21 cellular contexts compared by ENCODE assay signal in genomic region chr15:52787123-52787503, GRCh38. TPM values are rescaled to one million over a fixed set of nuclear protein-coding genes. Genes with fewer than 3 reads are reported as not detected.
A peak's percentile ranks its signal among the peaks of the same experiment; 100 is the strongest.
DNase-seq lines count a peak whose midpoint lies in the region; ATAC-seq and TF ChIP-seq lines count a peak whose summit lies in the region.
"Had no signal": no experiment of that assay in that cellular context is flagged by ENCODE, and none has a peak within 500 bp of the region (broad histone marks: within the 10 kb centered on the region; RNA-seq: fewer than 3 reads in every experiment).

No MANE protein-coding gene starts in this region.

- peaks cover 49 to 76% of the 10 kb centered on the region in 2 experiments for H3K4me1 Mint-ChIP-seq in H9
- H3K4me1 Mint-ChIP-seq in neural crest cell = peaks cover 57% of the 10 kb centered on the region

- H4K91ac ChIP-seq in H9 (ENCODE audit: insufficient read length, low read depth, low read length) = no peak overlapping the region

- H4K20me1 ChIP-seq in H9 (ENCODE audit: control insufficient read depth, insufficient read depth, insufficient read length) (no peaks in the 10 kb centered on the region), hepatocyte (ENCODE audit: insufficient read depth, poor library complexity, severe bottlenecking) (no peaks in the 10 kb centered on the region)

- no peak overlapping the region for H3K23ac ChIP-seq in H9 (ENCODE audit: insufficient read length, low read depth, low read length)

- H2BK120ac ChIP-seq in H9 (ENCODE audit: low read depth, low read length, poor library complexity, severe bottlenecking) = no peak overlapping the region

- H3K27ac Mint-ChIP-seq in H9 (no peak overlapping the region), neural crest cell (ENCODE audit: unreplicated experiment) (no peak overlapping the region)
- H3K27ac Mint-ChIP-seq: activated naive CD8-positive, alpha-beta T cell treated with anti-CD3 and anti-CD28 coated beads for 36 hours had no signal

- no peak overlapping the region for H2BK15ac ChIP-seq in H9 (ENCODE audit: low read depth, low read length)

- H3K23me2 ChIP-seq in H9 (ENCODE audit: insufficient read length, low read depth, low read length, poor library complexity, severe bottlenecking) = peaks cover 54% of the 10 kb centered on the region

- H2BK5ac ChIP-seq in H9 (ENCODE audit: insufficient read length, low read length) = no peak overlapping the region

- H3K27me3 Mint-ChIP-seq in H9 (ENCODE audit: low read depth) (peaks cover 68% of the 10 kb centered on the region), neural crest cell (ENCODE audit: low read depth) (peaks cover 58% of the 10 kb centered on the region)

- H3K27ac ChIP-seq in H9 (ENCODE audit: insufficient read length, low read depth, low read length) (no peak overlapping the region), hepatocyte (no peak overlapping the region)
- H3K27ac ChIP-seq: 22Rv1, cardiac muscle cell, KMS-11, ovary had no signal

- H3K36me3 Mint-ChIP-seq in H9 (ENCODE audit: insufficient read depth in 1 of 3, low read depth in 3 of 3) (peaks cover 0 to 24% (median 2%) of the 10 kb centered on the region in 3 experiments; a peak in 5 of 7 replicates), neural crest cell (ENCODE audit: low read depth) (peaks cover 13% of the 10 kb centered on the region)
- H3K36me3 Mint-ChIP-seq: activated naive CD8-positive, alpha-beta T cell treated with anti-CD3 and anti-CD28 coated beads for 36 hours had no signal

- no peak overlapping the region for H3K4ac ChIP-seq in H9 (ENCODE audit: low read depth, low read length)

- no peak for TF ChIP-seq CTCF in H9 (conservative IDR thresholded peaks at IDR 0.05)
- TF ChIP-seq CTCF in hepatocyte (IDR thresholded peaks at IDR 0.05; ENCODE audit: poor library complexity) = no peak
- no peak for TF ChIP-seq CTCF in neural crest cell (conservative IDR thresholded peaks at IDR 0.05)

- no peak overlapping the region for H2AFZ ChIP-seq in H9 (ENCODE audit: low read length)
- no peak overlapping the region for H2AFZ ChIP-seq in hepatocyte

- H3K4me2 ChIP-seq in H9 (ENCODE audit: insufficient read depth, insufficient read length, low read length) = peak overlapping the region; percentile 68
- peak overlapping the region; percentile 79 for H3K4me2 ChIP-seq in hepatocyte
- H3K4me2 ChIP-seq: KMS-11 had no signal

- no peak overlapping the region for H3K56ac ChIP-seq in H9 (ENCODE audit: insufficient read length, low read depth, low read length)

- no peak overlapping the region for H2BK12ac ChIP-seq in H9 (ENCODE audit: insufficient read length, low read depth, low read length)

- H3T11ph ChIP-seq in H9 (ENCODE audit: low read length) = no peak overlapping the region

- H3K79me1 ChIP-seq in H9 (ENCODE audit: insufficient read depth, low read depth, low read length, poor library complexity, severe bottlenecking) = no peaks in the 10 kb centered on the region

- no peak overlapping the region for H2AK5ac ChIP-seq in H9 (ENCODE audit: insufficient read length, low read length)

- H3K9me3 Mint-ChIP-seq in H9 (peaks cover 0 to 2% of the 10 kb centered on the region in 2 experiments; a peak in 2 of 5 replicates), neural crest cell (no peaks in the 10 kb centered on the region)
- H3K9me3 Mint-ChIP-seq: activated naive CD8-positive, alpha-beta T cell treated with anti-CD3 and anti-CD28 coated beads for 36 hours had no signal

- H3K36me3 ChIP-seq in hepatocyte (replicated peaks; ENCODE audit: insufficient read depth, low read depth) = no peaks in the 10 kb centered on the region
- H3K36me3 ChIP-seq: cardiac muscle cell, ovary had no signal

- no peak overlapping the region for H2BK20ac ChIP-seq in H9 (ENCODE audit: low read depth, low read length, poor library complexity, severe bottlenecking)

- H4K5ac ChIP-seq in H9 (ENCODE audit: insufficient read length, low read depth, low read length) = no peak overlapping the region

- H3K4me3 Mint-ChIP-seq in H9 (peak overlapping the region; percentile 21 to 84; a peak in 4 of 5 replicates), neural crest cell (peak overlapping the region; percentile 89)

- peak in 2 of 3 experiments; percentile 2 to 24 for DNase-seq in NCI-H1417 (lab: John Stamatoyannopoulos, UW)
- DNase-seq in NCI-H1417 treated with DMSO at 0.1 percent for 48 hours (lab: John Stamatoyannopoulos, UW) = no peak
- peak; percentile 61 for DNase-seq in H9
- DNase-seq in hepatocyte (ENCODE audit: low spot score) = no peak
- no peak for DNase-seq in neural crest cell (ENCODE audit: low read depth, low spot score)
- DNase-seq: activated naive CD8-positive, alpha-beta T cell treated with anti-CD3 and anti-CD28 coated beads for 36 hours; EL; midbrain; NCI-H1436; NCI-H446 treated with DMSO at 0.1 percent for 48 hours; ovary; PC-3; stimulated activated CD4-positive, alpha-beta T cell treated with anti-CD3 and anti-CD28 coated beads, Interleukin-12 subunit alpha, Interleukin-12 subunit beta, amount 100 ng/mL, for 4 hours had no signal

- no peak overlapping the region for H3K4me3 ChIP-seq in hepatocyte
- H3K4me3 ChIP-seq: cardiac muscle cell, ovary had no signal

- no peaks in the 10 kb centered on the region for H3K9me2 ChIP-seq in hepatocyte (replicated peaks; ENCODE audit: insufficient read depth)

- WGBS in H9 (ENCODE audit: extremely low coverage, insufficient read length, low lambda C conversion rate) = no CpG with 5 or more reads among the region's 24 CpGs
- WGBS in hepatocyte (ENCODE audit: low lambda C conversion rate, missing lambda C conversion rate) = 7% methylated on average over 24 of the region's 24 CpGs

- H3K4me1 ChIP-seq in H9 (ENCODE audit: insufficient read depth, low read length) = no peaks in the 10 kb centered on the region; the same call in 1 of the 2 replicates
- peaks cover 17% of the 10 kb centered on the region for H3K4me1 ChIP-seq in hepatocyte (ENCODE audit: insufficient read depth)

- H3K18ac ChIP-seq in H9 (ENCODE audit: insufficient read length, low read depth, low read length) = no peak overlapping the region

- H3K79me2 ChIP-seq in H9 (ENCODE audit: insufficient read depth, low read length) (no peaks in the 10 kb centered on the region), hepatocyte (no peaks in the 10 kb centered on the region)

- no peak overlapping the region for H3K9ac ChIP-seq in H9 (ENCODE audit: extremely low read depth, insufficient read length, low read length)
- H3K9ac ChIP-seq: KMS-11 had no signal

- ATAC-seq in HG03520 (IDR thresholded peaks at IDR 0.05; ENCODE audit: unreplicated experiment) (no peak), esophagus mucosa (no peak), HG02870 (IDR thresholded peaks at IDR 0.05; ENCODE audit: unreplicated experiment) (no peak)
- ATAC-seq: PC-3 had no signal

- no peak overlapping the region for H3K14ac ChIP-seq in H9 (ENCODE audit: insufficient read depth, low read length)

- H4K8ac ChIP-seq in H9 (replicated peaks; ENCODE audit: insufficient read length, low read depth, low read length) = no peak overlapping the region

- H3K9me3 ChIP-seq in H9 (ENCODE audit: control insufficient read depth, low read depth, low read length) (no peaks in the 10 kb centered on the region), hepatocyte (ENCODE audit: low read depth) (no peaks in the 10 kb centered on the region)
- H3K9me3 ChIP-seq: ovary had no signal

- H3K27me3 ChIP-seq in H9 (ENCODE audit: insufficient read depth, low read length) (peaks cover 65% of the 10 kb centered on the region), hepatocyte (peaks cover 93% of the 10 kb centered on the region)
- H3K27me3 ChIP-seq: ovary had no signal

RNA-seq across cellular contexts. Expression of gene ONECUT1, which starts 3.0 kb away (rescaled TPM):
- 14.0 and 14.1 TPM in 2 replicates for total RNA-seq in H9 (2021)
- total RNA-seq in hepatocyte = 9.5 and 15.2 TPM in 2 replicates
- 3.9 and 5.9 TPM in 2 replicates for polyA plus RNA-seq in hepatocyte
- 36.5 and 41.6 TPM in 2 replicates for total RNA-seq in neural crest cell
- not detected for total RNA-seq in esophagus mucosa
- total RNA-seq: activated naive CD8-positive, alpha-beta T cell treated with anti-CD3 and anti-CD28 coated beads for 36 hours; fibroblast of villous mesenchyme; PC-3 had no signal
- polyA plus RNA-seq: cardiac muscle cell, CD14-positive monocyte, ovary had no signal

Comparison
In these comparisons a context has a peak if more than half of its experiments do, and no peak if none do; other contexts are left out.
1. DNase-seq: peak in NCI-H1417 (2 of 3) and H9 (single experiment); none in NCI-H1417 treated with DMSO at 0.1 percent for 48 hours (single experiment), hepatocyte (single experiment) and neural crest cell (single experiment).
2. RNA of gene ONECUT1, which starts 3.0 kb away (total RNA-seq): 36.5 to 41.6 TPM in neural crest cell, 14.0 to 14.1 TPM in H9 and 9.5 to 15.2 TPM in hepatocyte; not detected in esophagus mucosa (single experiment); every median in the first group is over 10 times any median in the second.